ENCODE assay signal across 20 cellular contexts in genomic region chr11:133547808-133548494, GRCh38. TPM values are rescaled to one million over a fixed set of nuclear protein-coding genes. Genes with fewer than 3 reads are reported as not detected.
DNase-seq lines count a peak whose midpoint lies in the region; ATAC-seq and TF ChIP-seq lines count a peak whose summit lies in the region.
"Had no signal": no experiment of that assay in that cellular context is flagged by ENCODE, and none has a peak within 500 bp of the region (broad histone marks: within the 10 kb centered on the region; RNA-seq: fewer than 3 reads in every experiment).

No MANE protein-coding gene starts in this region.

- peak; percentile 77 for ATAC-seq in left ventricle myocardium superior
- ATAC-seq in Right ventricle myocardium superior (ENCODE audit: poor library complexity) = no peak
- ATAC-seq in GM21381 (IDR thresholded peaks at IDR 0.05; ENCODE audit: unreplicated experiment) = no peak
- ATAC-seq: HepG2 had no signal

- peaks cover 20% of the 10 kb centered on the region in 2 experiments for H3K4me1 Mint-ChIP-seq in H9
- peaks cover 27% of the 10 kb centered on the region for H3K4me1 Mint-ChIP-seq in neural crest cell
- H3K4me1 Mint-ChIP-seq: B cell; CD4-positive, CD25-positive, alpha-beta regulatory T cell; CD8-positive, alpha-beta memory T cell had no signal

- TF ChIP-seq CTCF in H9 (conservative IDR thresholded peaks at IDR 0.05) = no peak
- TF ChIP-seq CTCF in neural crest cell (conservative IDR thresholded peaks at IDR 0.05) = no peak

- no peak overlapping the region for H3K4me2 ChIP-seq in H9 (ENCODE audit: insufficient read depth, insufficient read length, low read length)

- H3K27me3 ChIP-seq in H9 (ENCODE audit: insufficient read depth, low read length) = no peaks in the 10 kb centered on the region

- no peak overlapping the region for H2BK5ac ChIP-seq in H9 (ENCODE audit: insufficient read length, low read length)

- H2BK120ac ChIP-seq in H9 (ENCODE audit: low read depth, low read length, poor library complexity, severe bottlenecking) = no peak overlapping the region

- no peak overlapping the region for H3K23ac ChIP-seq in H9 (ENCODE audit: insufficient read length, low read depth, low read length)

- no peak overlapping the region for H2BK20ac ChIP-seq in H9 (ENCODE audit: low read depth, low read length, poor library complexity, severe bottlenecking)

- no peak overlapping the region for H4K5ac ChIP-seq in H9 (ENCODE audit: insufficient read length, low read depth, low read length)

- H3K14ac ChIP-seq in H9 (ENCODE audit: insufficient read depth, low read length) = no peak overlapping the region

- H3K56ac ChIP-seq in H9 (ENCODE audit: insufficient read length, low read depth, low read length) = no peak overlapping the region

- no peak overlapping the region for H3K18ac ChIP-seq in H9 (ENCODE audit: insufficient read length, low read depth, low read length)

- H2AFZ ChIP-seq in H9 (ENCODE audit: low read length) = no peak overlapping the region

- no peak overlapping the region for H3T11ph ChIP-seq in H9 (ENCODE audit: low read length)

- no peaks in the 10 kb centered on the region for H3K23me2 ChIP-seq in H9 (ENCODE audit: insufficient read length, low read depth, low read length, poor library complexity, severe bottlenecking)

- H3K9me3 ChIP-seq in H9 (ENCODE audit: control insufficient read depth, low read depth, low read length) = no peaks in the 10 kb centered on the region
- H3K9me3 ChIP-seq: HAP-1 had no signal

- no peak overlapping the region for H3K9ac ChIP-seq in H9 (ENCODE audit: extremely low read depth, insufficient read length, low read length)

- H3K36me3 Mint-ChIP-seq in H9 (ENCODE audit: insufficient read depth in 1 of 3, low read depth in 3 of 3) (no peaks in the 10 kb centered on the region; a peak in 1 of 7 replicates), neural crest cell (ENCODE audit: low read depth) (no peaks in the 10 kb centered on the region)
- H3K36me3 Mint-ChIP-seq: CD4-positive, CD25-positive, alpha-beta regulatory T cell; CD8-positive, alpha-beta memory T cell had no signal

- no peak overlapping the region for H4K91ac ChIP-seq in H9 (ENCODE audit: insufficient read length, low read depth, low read length)

- H3K79me2 ChIP-seq in H9 (ENCODE audit: insufficient read depth, low read length) = no peaks in the 10 kb centered on the region

- H3K27ac Mint-ChIP-seq in H9 (peak overlapping the region in 2 of 3 experiments; percentile 5 to 44; a peak in 2 of 7 replicates), neural crest cell (ENCODE audit: unreplicated experiment) (peak overlapping the region; percentile 36)
- H3K27ac Mint-ChIP-seq: B cell; CD4-positive, CD25-positive, alpha-beta regulatory T cell; CD8-positive, alpha-beta memory T cell had no signal

- DNase-seq in left ventricle myocardium superior = no peak
- no peak for DNase-seq in Right ventricle myocardium superior
- DNase-seq in H9 = no peak
- DNase-seq in neural crest cell (ENCODE audit: low read depth, low spot score) = no peak
- no peak for DNase-seq in globus pallidus (ENCODE audit: low spot score)
- DNase-seq in A172 (ENCODE audit: low spot score) = no peak
- DNase-seq: 8988T; C1 segment of cervical spinal cord; CD4-positive, CD25-positive, alpha-beta regulatory T cell; CD8-positive, alpha-beta memory T cell; COR-L47; DMS 273 treated with DMSO at 0.1 percent for 48 hours; DMS53; DND-41; EL; GOT3 had no signal

- H2AK5ac ChIP-seq in H9 (ENCODE audit: insufficient read length, low read length) = no peak overlapping the region

- no peaks in the 10 kb centered on the region for H4K20me1 ChIP-seq in H9 (ENCODE audit: control insufficient read depth, insufficient read depth, insufficient read length)

- no peak overlapping the region for H3K4ac ChIP-seq in H9 (ENCODE audit: low read depth, low read length)

- no peak overlapping the region for H4K8ac ChIP-seq in H9 (replicated peaks; ENCODE audit: insufficient read length, low read depth, low read length)

- WGBS in H9 (ENCODE audit: extremely low coverage, insufficient read length, low lambda C conversion rate) = no CpG with 5 or more reads among the region's 12 CpGs

- 0 out of 2 replicates have a peak, but pooled peaks cover 3% of the 10 kb centered on the region for H3K4me1 ChIP-seq in H9 (ENCODE audit: insufficient read depth, low read length)
- H3K4me1 ChIP-seq: HAP-1 had no signal

- H3K9me3 Mint-ChIP-seq in H9 (no peaks in the 10 kb centered on the region; a peak in 2 of 5 replicates), neural crest cell (peaks cover 4% of the 10 kb centered on the region)

- intact Hi-C loops in left ventricle myocardium superior (cut with micrococcal nuclease) (no loop called here), Right ventricle myocardium superior (cut with DNase I) (no loop called here)

- H3K27ac ChIP-seq in H9 (ENCODE audit: insufficient read length, low read depth, low read length) = no peak overlapping the region

- no peaks in the 10 kb centered on the region for H3K79me1 ChIP-seq in H9 (ENCODE audit: insufficient read depth, low read depth, low read length, poor library complexity, severe bottlenecking)

- no peak overlapping the region; a peak in 1 of 5 replicates for H3K4me3 Mint-ChIP-seq in H9
- H3K4me3 Mint-ChIP-seq in neural crest cell = peak overlapping the region; percentile 23
- H3K4me3 Mint-ChIP-seq: B cell; CD4-positive, CD25-positive, alpha-beta regulatory T cell; CD8-positive, alpha-beta memory T cell had no signal

- no peak overlapping the region for H2BK12ac ChIP-seq in H9 (ENCODE audit: insufficient read length, low read depth, low read length)

- H3K27me3 Mint-ChIP-seq in H9 (ENCODE audit: low read depth) = peaks cover 1% of the 10 kb centered on the region
- no peaks in the 10 kb centered on the region for H3K27me3 Mint-ChIP-seq in neural crest cell (ENCODE audit: low read depth)
- H3K27me3 Mint-ChIP-seq: B cell; CD4-positive, CD25-positive, alpha-beta regulatory T cell had no signal

- H2BK15ac ChIP-seq in H9 (ENCODE audit: low read depth, low read length) = no peak overlapping the region

RNA-seq across cellular contexts. Expression of gene OPCML, which starts 15.7 kb away (rescaled TPM):
- total RNA-seq in left ventricle myocardium superior (0.37 TPM), Right ventricle myocardium superior (0.59 TPM), H9 (2021) (0.46 and 0.94 TPM in 2 replicates), neural crest cell (0.91 and 1.2 TPM in 2 replicates)
- total RNA-seq in A172 (2014; rRNA removed; shearing (Covaris generic)) = not detected in 2 replicates
- total RNA-seq: B cell; CD4-positive, CD25-positive, alpha-beta regulatory T cell; CD8-positive, alpha-beta memory T cell; HepG2 had no signal
